15 cellular contexts compared by ENCODE assay signal in genomic region chr7:148573581-148573980, GRCh38. TPM values are rescaled to one million over a fixed set of nuclear protein-coding genes. Genes with fewer than 3 reads are reported as not detected.
"Had no signal": no experiment of that assay in that cellular context is flagged by ENCODE, and none has a peak within 500 bp of the region (broad histone marks: within the 10 kb centered on the region; RNA-seq: fewer than 3 reads in every experiment).

No MANE protein-coding gene starts in this region.

RNA-seq across cellular contexts. Expression of gene C7orf33, which starts 17.0 kb away (rescaled TPM):
- total RNA-seq: stomach, subcutaneous adipose tissue, suprapubic skin, temporal lobe, thoracic aorta, thyroid gland, tibial nerve, transverse colon, upper lobe of left lung, upper lobe of right lung, ureter, urinary bladder, uterus, vagina had no signal
- polyA plus RNA-seq: stomach, thymus, urinary bladder had no signal
